Comparison of ENCODE assay signal across 8 cellular contexts in the genomic region with DNA sequence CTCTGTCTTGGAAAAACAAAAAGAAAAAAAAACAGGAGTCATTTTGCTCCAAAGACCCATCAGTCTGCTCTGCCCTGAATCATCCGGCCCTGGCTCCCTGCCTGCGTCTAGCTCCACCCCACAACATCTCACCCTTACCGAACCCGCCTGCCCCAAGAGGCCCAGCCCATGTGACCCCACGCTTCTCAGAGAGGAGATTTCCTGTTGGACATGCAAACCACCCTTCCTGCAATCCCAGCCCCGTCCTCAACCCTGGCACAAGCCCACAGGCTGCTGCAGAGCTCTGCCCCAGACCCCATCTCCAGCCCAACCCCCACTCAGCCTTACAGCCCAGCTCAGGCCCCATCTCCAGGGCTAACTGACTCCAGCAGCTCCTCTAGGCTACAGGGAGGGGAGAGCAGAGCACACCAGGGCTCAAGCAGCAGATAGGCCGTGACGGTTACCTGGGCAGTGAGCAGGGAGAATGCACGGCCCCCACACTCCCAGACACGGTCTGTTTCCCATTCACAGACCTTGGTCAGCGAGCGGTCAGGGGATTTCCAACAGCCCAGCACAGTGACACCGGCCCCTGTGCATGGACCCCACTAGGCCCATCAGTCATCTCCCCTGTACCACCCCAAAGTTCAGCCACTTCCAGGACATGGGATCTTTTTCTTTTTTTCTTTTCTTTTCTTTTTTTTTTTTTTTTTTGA.
A peak's percentile ranks its signal among the peaks of the same experiment; 100 is the strongest.
DNase-seq lines count a peak whose midpoint lies in the region; ATAC-seq and TF ChIP-seq lines count a peak whose summit lies in the region.

No MANE protein-coding gene starts in this region.

- H3K4me1 ChIP-seq in PC-3 (ENCODE audit: insufficient read depth, low read length) (peaks cover 12% of the 10 kb centered on the region), esophagus squamous epithelium (peaks cover 13 to 58% (median 26%) of the 10 kb centered on the region in 3 donors), muscle layer of colon (ENCODE audit: insufficient read depth, low read length) (peaks cover 15% of the 10 kb centered on the region)
- H3K4me1 ChIP-seq in naive thymus-derived CD4-positive, alpha-beta T cell (ENCODE audit: control insufficient read depth in 2 of 2, insufficient read depth in 2 of 2, low read length in 2 of 2) = no peaks in the 10 kb centered on the region

- 26 to 31% methylated on average over 7 to 9 of the region's 13 CpGs for WGBS in esophagus squamous epithelium, 2 donors

- H3K4me1 Mint-ChIP-seq in naive thymus-derived CD4-positive, alpha-beta T cell = peaks cover 0 to 4% (median 0%) of the 10 kb centered on the region in 7 donors

- H3K27me3 ChIP-seq in PC-3 (ENCODE audit: low read length) (no peaks in the 10 kb centered on the region), esophagus squamous epithelium (no peaks in the 10 kb centered on the region), muscle layer of colon (ENCODE audit: control insufficient read depth in 1 of 2, insufficient read depth in 2 of 2, low read length in 2 of 2) (no peaks in the 10 kb centered on the region)
- H3K27me3 ChIP-seq in naive thymus-derived CD4-positive, alpha-beta T cell (ENCODE audit: control insufficient read depth in 2 of 2, insufficient read depth in 2 of 2, low read length in 2 of 2) = no peaks in the 10 kb centered on the region

- DNase-seq in PC-3 (peak; percentile 83), esophagus squamous epithelium (lab: John Stamatoyannopoulos, UW) (no peak), COR-L47 (lab: John Stamatoyannopoulos, UW) (no peak)
- DNase-seq in naive thymus-derived CD4-positive, alpha-beta T cell = no peak

- intact Hi-C loops in PC-3 (cut with micrococcal nuclease) (no loop called here), esophagus squamous epithelium (cut with DNase I) (no loop called here)
- intact Hi-C loops in naive thymus-derived CD4-positive, alpha-beta T cell (cut with micrococcal nuclease) = no loop called here

- TF ChIP-seq CTCF in PC-3 (conservative IDR thresholded peaks at IDR 0.05; ENCODE audit: low read depth, low read length) = no peak
- TF ChIP-seq CTCF in esophagus squamous epithelium (IDR thresholded peaks at IDR 0.05) = no peak

- H3K27ac ChIP-seq in PC-3 (ENCODE audit: low read length) = peak overlapping the region; percentile 52
- peak overlapping the region; percentile 66 to 87 (median 84) for H3K27ac ChIP-seq in esophagus squamous epithelium
- peak overlapping the region; percentile 66 for H3K27ac ChIP-seq in muscle layer of colon (ENCODE audit: low read depth, low read length)
- H3K27ac ChIP-seq in naive thymus-derived CD4-positive, alpha-beta T cell (ENCODE audit: low read depth, low read length) = no peak overlapping the region

- no peaks in the 10 kb centered on the region for H3K9me3 ChIP-seq in PC-3 (ENCODE audit: low read length)
- no peaks in the 10 kb centered on the region for H3K9me3 ChIP-seq in esophagus squamous epithelium
- no peaks in the 10 kb centered on the region for H3K9me3 ChIP-seq in muscle layer of colon (ENCODE audit: low read length)
- H3K9me3 ChIP-seq in naive thymus-derived CD4-positive, alpha-beta T cell (ENCODE audit: control insufficient read depth in 2 of 3, low read length in 3 of 3) = no peaks in the 10 kb centered on the region

- no peak overlapping the region for H3K4me3 Mint-ChIP-seq in naive thymus-derived CD4-positive, alpha-beta T cell

- ATAC-seq in GM18502 (IDR thresholded peaks at IDR 0.05; ENCODE audit: poor library complexity, unreplicated experiment) (peak; percentile 84), HG02798 (IDR thresholded peaks at IDR 0.05; ENCODE audit: poor library complexity, unreplicated experiment) (peak; percentile 79), PC-3 (peak; percentile 98), HG02973 (IDR thresholded peaks at IDR 0.05; ENCODE audit: unreplicated experiment) (no peak)
- ATAC-seq in naive thymus-derived CD4-positive, alpha-beta T cell = no peak

- H3K27me3 Mint-ChIP-seq in naive thymus-derived CD4-positive, alpha-beta T cell = no peaks in the 10 kb centered on the region

- H4K20me1 ChIP-seq in PC-3 (ENCODE audit: low read length) = no peaks in the 10 kb centered on the region

- H2AFZ ChIP-seq in PC-3 (ENCODE audit: low read length) = peak overlapping the region; percentile 73

- BruUV-seq in PC-3 (replicated peaks; lab: Mats Ljungman, UMichigan) = no TSS peak

- CTCF ChIA-PET in PC-3 (lab: Charles Lee) = no interaction called here
- CTCF ChIA-PET in naive thymus-derived CD4-positive, alpha-beta T cell (lab: Charles Lee) = interaction anchor here (0.6 kb wide), 1 partner anchor 1968 kb away, joined by 4 read pairs; no protein-coding TSS in a partner anchor

- H3K36me3 ChIP-seq in PC-3 (ENCODE audit: low read depth, low read length) (no peaks in the 10 kb centered on the region), esophagus squamous epithelium (peaks cover 0 to 36% (median 4%) of the 10 kb centered on the region in 3 donors), muscle layer of colon (ENCODE audit: insufficient read depth, low read length) (peaks cover 6% of the 10 kb centered on the region)
- no peaks in the 10 kb centered on the region for H3K36me3 ChIP-seq in naive thymus-derived CD4-positive, alpha-beta T cell (ENCODE audit: control insufficient read depth in 2 of 3, insufficient read depth in 3 of 3, low read length in 3 of 3)

- peak overlapping the region; percentile 55 for H3K4me2 ChIP-seq in PC-3 (ENCODE audit: low read length)

- no peaks in the 10 kb centered on the region for H3K9me3 Mint-ChIP-seq in naive thymus-derived CD4-positive, alpha-beta T cell

- no peak for TF ChIP-seq POLR2A in esophagus squamous epithelium (IDR thresholded peaks at IDR 0.05)

- POLR2A ChIA-PET in PC-3 (lab: Charles Lee; ENCODE audit: unreplicated experiment) = no interaction called here
- POLR2A ChIA-PET in naive thymus-derived CD4-positive, alpha-beta T cell (lab: Charles Lee) = no interaction called here

- no peaks in the 10 kb centered on the region for H3K36me3 Mint-ChIP-seq in naive thymus-derived CD4-positive, alpha-beta T cell

- H3K79me2 ChIP-seq in PC-3 (ENCODE audit: low read length) = no peaks in the 10 kb centered on the region

- H3K4me3 ChIP-seq in PC-3 (ENCODE audit: low read length) = no peak overlapping the region
- H3K4me3 ChIP-seq in esophagus squamous epithelium = peak overlapping the region in 1 of 4 donors; percentile 36
- no peak overlapping the region for H3K4me3 ChIP-seq in muscle layer of colon (ENCODE audit: low read depth in 1 of 2, low read length in 2 of 2)
- no peak overlapping the region for H3K4me3 ChIP-seq in naive thymus-derived CD4-positive, alpha-beta T cell (ENCODE audit: low read length)

- peak overlapping the region; percentile 24; the same call in 1 of the 2 replicates for H3K9ac ChIP-seq in PC-3 (ENCODE audit: low read length)
- H3K9ac ChIP-seq in muscle layer of colon (ENCODE audit: low read length) = no peak overlapping the region

- H3K27ac Mint-ChIP-seq in naive thymus-derived CD4-positive, alpha-beta T cell = no peak overlapping the region

- H3F3A ChIP-seq in PC-3 (ENCODE audit: low read length, unreplicated experiment) = no peaks in the 10 kb centered on the region

- no peaks in the 10 kb centered on the region for H3K9me2 ChIP-seq in PC-3 (replicated peaks; ENCODE audit: low read length)

Comparison
In these comparisons a context has a peak if more than half of its experiments do, and no peak if none do; other contexts are left out.
1. ATAC-seq: peak in GM18502 (single experiment), HG02798 (single experiment) and PC-3 (single experiment); none in HG02973 (single experiment) and naive thymus-derived CD4-positive, alpha-beta T cell (single experiment).